16 cellular contexts compared by ENCODE assay signal in the genomic region with DNA sequence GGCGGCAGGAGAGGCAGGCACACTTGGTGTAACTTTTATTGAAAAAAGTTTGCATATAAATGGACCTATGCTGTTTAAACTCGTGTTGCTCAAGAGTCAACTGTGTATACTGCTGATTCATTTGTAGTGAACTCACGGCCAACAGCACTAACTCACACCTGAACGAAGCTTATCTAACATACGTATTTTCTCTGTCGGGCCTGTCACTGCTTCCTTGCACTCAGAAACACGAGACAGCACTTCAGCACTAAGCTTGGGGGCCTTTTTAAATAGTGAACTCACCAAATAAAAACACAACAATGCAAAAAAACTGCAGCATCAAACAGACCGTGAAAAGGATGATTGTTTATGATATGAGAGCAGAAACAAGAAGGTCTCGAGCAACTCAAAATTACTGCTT. TPM values are rescaled to one million over a fixed set of nuclear protein-coding genes. Genes with fewer than 3 reads are reported as not detected.
A peak's percentile ranks its signal among the peaks of the same experiment; 100 is the strongest.
DNase-seq lines count a peak whose midpoint lies in the region; ATAC-seq and TF ChIP-seq lines count a peak whose summit lies in the region.
"Had no signal": no experiment of that assay in that cellular context is flagged by ENCODE, and none has a peak within 500 bp of the region (broad histone marks: within the 10 kb centered on the region; RNA-seq: fewer than 3 reads in every experiment).

No MANE protein-coding gene starts in this region.

- no peak for ATAC-seq in HG02973 (IDR thresholded peaks at IDR 0.05; ENCODE audit: unreplicated experiment)
- ATAC-seq: stimulated activated naive CD8-positive, alpha-beta T cell treated with anti-CD3 and anti-CD28 coated beads, Interleukin-15, amount 100 ng/mL, for 72 hours had no signal

- TF ChIP-seq CTCF in colonic mucosa (IDR thresholded peaks at IDR 0.05) (no peak), prostate gland (IDR thresholded peaks at IDR 0.05) (no peak)

- 67% methylated on average over 9 of the region's 9 CpGs for WGBS in prostate gland

- no peak overlapping the region for H3K9ac ChIP-seq in colonic mucosa (ENCODE audit: low read depth in 2 of 2, low read length in 2 of 2)

- TF ChIP-seq POLR2A in prostate gland (IDR thresholded peaks at IDR 0.05): no peak

- H3K9me3 ChIP-seq in colonic mucosa: no peaks in the 10 kb centered on the region
- H3K9me3 ChIP-seq in prostate gland: no peaks in the 10 kb centered on the region

- DNase-seq in NCI-H748 (lab: John Stamatoyannopoulos, UW; ENCODE audit: unreplicated experiment) (peak; percentile 36), NCI-H748 treated with DMSO at 0.1 percent for 48 hours (lab: John Stamatoyannopoulos, UW) (no peak), NCI-H2196 treated with DMSO at 0.1 percent for 48 hours (lab: John Stamatoyannopoulos, UW; ENCODE audit: unreplicated experiment) (peak; percentile 70), colonic mucosa (no peak), prostate gland (ENCODE audit: low spot score) (no peak), hypothalamus (lab: John Stamatoyannopoulos, UW) (no peak)
- DNase-seq: activated CD4-positive, alpha-beta T cell treated with anti-CD3 and anti-CD28 coated beads, Interleukin-2, amount 10 ng/mL, durations not matched to agents 24 days and 14 days; activated naive CD4-positive, alpha-beta T cell treated with anti-CD3 and anti-CD28 coated beads, Interleukin-2, amount 10 ng/mL, durations not matched to agents 7 days and 5 days; activated T-cell treated with anti-CD3 and anti-CD28 coated beads for 4 hours; CD4-positive, alpha-beta memory T cell; mesenchymal stem cell; MM.1S; NCI-H524 treated with DMSO at 0.1 percent for 48 hours; stimulated activated naive CD8-positive, alpha-beta T cell treated with anti-CD3 and anti-CD28 coated beads, Interleukin-15, amount 100 ng/mL, for 72 hours had no signal

- H3K27me3 ChIP-seq in colonic mucosa (no peaks in the 10 kb centered on the region), prostate gland (replicated peaks; ENCODE audit: insufficient read depth) (no peaks in the 10 kb centered on the region)

- H3K4me1 ChIP-seq in colonic mucosa (no peaks in the 10 kb centered on the region), prostate gland (replicated peaks) (no peaks in the 10 kb centered on the region)

- H3K36me3 ChIP-seq in colonic mucosa: no peaks in the 10 kb centered on the region
- H3K36me3 ChIP-seq in prostate gland: no peaks in the 10 kb centered on the region

- H3K4me3 ChIP-seq in colonic mucosa: no peak overlapping the region
- H3K4me3 ChIP-seq in prostate gland: no peak overlapping the region

- intact Hi-C loops in colonic mucosa (cut with DNase I) (no loop called here), prostate gland (cut with DNase I) (no loop called here)

- H3K27ac ChIP-seq in colonic mucosa (peak overlapping the region; percentile 26), temporal lobe (ENCODE audit: low read depth, low read length) (peak overlapping the region; percentile 92), prostate gland (no peak overlapping the region)

RNA-seq across cellular contexts. Expression of a gene that starts 58.9 kb away (rescaled TPM):
- total RNA-seq in colonic mucosa: 10 to 100 TPM in 1 of 2 donors, 1 to 10 TPM in 1; 9.3 to 31.2 TPM
- 3.0 TPM for total RNA-seq in temporal lobe
- 1 to 10 TPM; 1.7 to 8.5 TPM for total RNA-seq in prostate gland
- total RNA-seq: CD4-positive, alpha-beta memory T cell had no signal

Comparison
In these comparisons a context has a peak if more than half of its experiments do, and no peak if none do; other contexts are left out.
1. DNase-seq: peak in NCI-H748 (single experiment) and NCI-H2196 treated with DMSO at 0.1 percent for 48 hours (single experiment); none in NCI-H748 treated with DMSO at 0.1 percent for 48 hours (single experiment), colonic mucosa (single experiment), prostate gland (single experiment) and hypothalamus (0 of 51).
2. H3K27ac ChIP-seq: peak in colonic mucosa (single experiment) and temporal lobe (single experiment); none in prostate gland (0 of 2).